1 cellular context compared by ENCODE assay signal in genomic region chr12:79645235-79645630, GRCh38.
TF ChIP-seq lines count a peak whose summit lies in the region.

No MANE protein-coding gene starts in this region.

TF ChIP-seq in GM12878, 131 proteins besides CTCF, POLR2A, EP300 and RAD21 (continued from another document):
- TF ChIP-seq USF2 (IDR thresholded peaks at IDR 0.05; ENCODE audit: borderline replicate concordance, low read depth, low read length) (no peak), IKZF2 (IDR thresholded peaks at IDR 0.05) (no peak), IRF3 (IDR thresholded peaks at IDR 0.05) (no peak), WRNIP1 (IDR thresholded peaks at IDR 0.05; ENCODE audit: borderline replicate concordance, low read depth, low read length) (no peak), FOXK2 (IDR thresholded peaks at IDR 0.05) (no peak), USF1 (IDR thresholded peaks at IDR 0.05; ENCODE audit: borderline replicate concordance, extremely low read length, insufficient read depth, low read depth, low read length) (no peak)
